In genomic region chr1:8318436-8318835, GRCh38 we compare ENCODE assay signal across 8 cellular contexts. TPM values are rescaled to one million over a fixed set of nuclear protein-coding genes. Genes with fewer than 3 reads are reported as not detected.
DNase-seq lines count a peak whose midpoint lies in the region; ATAC-seq and TF ChIP-seq lines count a peak whose summit lies in the region.

No MANE protein-coding gene starts in this region.

- peak overlapping the region; percentile 39 for H3K4me3 Mint-ChIP-seq in MCF 10A (ENCODE audit: unreplicated experiment)

- peaks cover 15% of the 10 kb centered on the region for H3K4me1 Mint-ChIP-seq in MCF 10A (ENCODE audit: insufficient read depth, unreplicated experiment)

- TF ChIP-seq CTCF in AG04450 (IDR thresholded peaks at IDR 0.05; ENCODE audit: low read depth, low read length), result no peak
- TF ChIP-seq CTCF in HFF-Myc (IDR thresholded peaks at IDR 0.05; ENCODE audit: low read depth, low read length, missing control alignments), result no peak
- no peak for TF ChIP-seq CTCF in MCF 10A (IDR thresholded peaks at IDR 0.05; ENCODE audit: unreplicated experiment)

- H3K27ac ChIP-seq in AG04450 (ENCODE audit: low read depth, low read length) (no peak overlapping the region), mucosa of rectum (ENCODE audit: low read depth in 2 of 2, low read length in 2 of 2) (no peak overlapping the region)

- H3K4me1 ChIP-seq in mucosa of rectum (ENCODE audit: control insufficient read depth in 2 of 2, insufficient read depth in 2 of 2, low read length in 2 of 2), result peaks cover 4 to 18% of the 10 kb centered on the region in 2 donors

- BruUV-seq in MCF 10A (replicated peaks; lab: Mats Ljungman, UMichigan), result no TSS peak

- H3K9me3 ChIP-seq in AG04450 (ENCODE audit: control insufficient read depth, insufficient read depth, low read length) (no peaks in the 10 kb centered on the region), mucosa of rectum (ENCODE audit: control insufficient read depth in 2 of 2, low read length in 2 of 2) (no peaks in the 10 kb centered on the region)

- POLR2A ChIA-PET in AG04450 (lab: Yijun Ruan, JAX) (interaction anchor here (1.6 kb wide), 1 partner anchor 25 kb away, joined by 4 read pairs; no protein-coding TSS in a partner anchor), MCF 10A (lab: Yijun Ruan, JAX) (interaction anchor here (1.0 kb wide), 1 partner anchor 298 kb away, joined by 3 read pairs; no protein-coding TSS in a partner anchor)

- H3K4me3 ChIP-seq in AG04450 (ENCODE audit: low read depth, low read length), result peak overlapping the region; percentile 67
- H3K4me3 ChIP-seq in HFF-Myc (replicated peaks; ENCODE audit: low read depth, low read length), result peak overlapping the region; percentile 45
- H3K4me3 ChIP-seq in mucosa of rectum (ENCODE audit: low read length in 2 of 2), result peak overlapping the region; percentile 57 to 62

- ATAC-seq in activated CD4-positive, CD25-positive, alpha-beta regulatory T cell treated with anti-CD3 and anti-CD28 coated beads, Interleukin-2, amount 50 U/mL, for 24 hours, result no peak
- ATAC-seq in left colon, result no peak

- no peaks in the 10 kb centered on the region for H3K36me3 Mint-ChIP-seq in MCF 10A (ENCODE audit: insufficient read depth, unreplicated experiment)

- no peak overlapping the region for H3K27ac Mint-ChIP-seq in MCF 10A (ENCODE audit: low read depth, unreplicated experiment)

- CTCF ChIA-PET in AG04450 (lab: Charles Lee) (interaction anchor here (0.7 to 1.8 kb wide), 2 partner anchors 121 to 303 kb away, joined by 3 to 9 read pairs; no protein-coding TSS in a partner anchor), MCF 10A (lab: Yijun Ruan, JAX) (interaction anchor here (0.6 to 1.4 kb wide), 3 partner anchors 25 to 343 kb away, joined by 3 to 5 read pairs (median 3); no protein-coding TSS in a partner anchor)

- H3K27me3 ChIP-seq in AG04450 (ENCODE audit: control insufficient read depth, insufficient read depth, low read length) (no peaks in the 10 kb centered on the region), mucosa of rectum (ENCODE audit: control insufficient read depth in 2 of 2, insufficient read depth in 2 of 2, low read length in 2 of 2) (peaks cover 2 to 8% of the 10 kb centered on the region in 2 donors)

- H3K36me3 ChIP-seq in mucosa of rectum (ENCODE audit: control insufficient read depth in 2 of 2, insufficient read depth in 2 of 2, low read length in 2 of 2), result no peaks in the 10 kb centered on the region

- H3K9me3 Mint-ChIP-seq in MCF 10A (ENCODE audit: unreplicated experiment), result peaks cover 8% of the 10 kb centered on the region

- H3K27me3 Mint-ChIP-seq in MCF 10A (ENCODE audit: insufficient read depth, unreplicated experiment), result no peaks in the 10 kb centered on the region

- intact Hi-C loops in MCF 10A (cut with micrococcal nuclease) (no loop called here), left colon (cut with DNase I, micrococcal nuclease) (loop anchor here in 1 of 2 donors (10.0 kb wide), 2 partner anchors 284 to 334 kb away; no protein-coding TSS in a partner anchor)

- DNase-seq in AG04450 (ENCODE audit: low read depth, low spot score) (no peak), HFF-Myc (ENCODE audit: extremely low read depth, low read depth) (no peak), MCF 10A (ENCODE audit: unreplicated experiment) (no peak), left colon (no peak), SW480 (ENCODE audit: low spot score) (no peak)
- DNase-seq in activated CD4-positive, alpha-beta T cell treated with anti-CD3 and anti-CD28 coated beads, Interleukin-2, amount 50 U/mL, for 4 hours, result no peak

- peak overlapping the region in 1 of 2 donors; percentile 45 for H3K9ac ChIP-seq in mucosa of rectum (ENCODE audit: low read depth in 1 of 2, low read length in 2 of 2)

RNA-seq across cellular contexts. Expression of gene SLC45A1, which starts 0.5 kb away (rescaled TPM):
- 1.5 and 2.4 TPM in 2 replicates for polyA plus RNA-seq in AG04450 (2011; rRNA removed)
- 1.7 and 2.0 TPM in 2 replicates for polyA minus RNA-seq in AG04450 (2011; rRNA and poly(A)+ RNA removed)
- total RNA-seq in MCF 10A (2022), result 0.29 and 0.30 TPM in 2 replicates
- total RNA-seq in left colon, result under 1 TPM; 0.70 to 0.73 TPM
